In the genomic region with DNA sequence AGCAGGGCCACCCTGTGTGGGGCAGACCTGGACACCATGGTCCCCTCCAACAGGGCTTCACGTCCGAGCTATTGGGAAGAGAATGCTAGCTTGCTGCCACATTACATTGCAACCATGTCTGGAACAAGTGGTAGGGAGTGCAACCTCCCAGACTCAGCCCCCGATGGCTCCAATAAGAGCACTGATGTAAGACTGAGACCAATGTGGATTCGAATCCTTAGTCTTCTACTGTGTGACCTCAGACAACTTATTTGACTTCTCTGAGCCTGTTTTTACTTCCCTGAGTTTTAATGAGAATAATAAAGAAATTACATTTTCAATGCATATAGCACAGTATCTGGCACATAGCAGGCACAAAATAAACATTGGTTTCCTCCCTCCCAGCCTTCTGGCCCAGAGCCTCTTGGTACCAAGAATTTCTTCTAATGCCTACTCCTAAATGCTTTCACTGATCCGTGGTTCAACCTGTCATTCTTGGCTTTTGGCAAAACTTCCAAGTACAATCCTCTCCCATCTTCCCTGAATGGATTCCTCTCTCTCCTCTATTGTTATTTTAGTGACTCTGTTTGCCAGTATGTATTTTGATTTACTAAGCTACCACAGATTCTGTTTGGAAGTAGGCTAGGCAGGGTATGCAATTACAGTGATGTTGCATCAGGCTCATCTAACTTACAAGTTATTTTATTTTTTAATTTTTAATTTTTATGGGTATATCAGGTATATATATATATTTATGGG, we compare ENCODE assay signal across 1 cellular context.
TF ChIP-seq lines count a peak whose summit lies in the region.

No MANE protein-coding gene starts in this region.

TF ChIP-seq in K562, 482 proteins besides CTCF, POLR2A, EP300 and RAD21 (continued from another document):
- TF ChIP-seq, protein P1, sequence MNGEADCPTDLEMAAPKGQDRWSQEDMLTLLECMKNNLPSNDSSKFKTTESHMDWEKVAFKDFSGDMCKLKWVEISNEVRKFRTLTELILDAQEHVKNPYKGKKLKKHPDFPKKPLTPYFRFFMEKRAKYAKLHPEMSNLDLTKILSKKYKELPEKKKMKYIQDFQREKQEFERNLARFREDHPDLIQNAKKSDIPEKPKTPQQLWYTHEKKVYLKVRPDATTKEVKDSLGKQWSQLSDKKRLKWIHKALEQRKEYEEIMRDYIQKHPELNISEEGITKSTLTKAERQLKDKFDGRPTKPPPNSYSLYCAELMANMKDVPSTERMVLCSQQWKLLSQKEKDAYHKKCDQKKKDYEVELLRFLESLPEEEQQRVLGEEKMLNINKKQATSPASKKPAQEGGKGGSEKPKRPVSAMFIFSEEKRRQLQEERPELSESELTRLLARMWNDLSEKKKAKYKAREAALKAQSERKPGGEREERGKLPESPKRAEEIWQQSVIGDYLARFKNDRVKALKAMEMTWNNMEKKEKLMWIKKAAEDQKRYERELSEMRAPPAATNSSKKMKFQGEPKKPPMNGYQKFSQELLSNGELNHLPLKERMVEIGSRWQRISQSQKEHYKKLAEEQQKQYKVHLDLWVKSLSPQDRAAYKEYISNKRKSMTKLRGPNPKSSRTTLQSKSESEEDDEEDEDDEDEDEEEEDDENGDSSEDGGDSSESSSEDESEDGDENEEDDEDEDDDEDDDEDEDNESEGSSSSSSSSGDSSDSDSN (IDR thresholded peaks at IDR 0.05; ENCODE audit: borderline replicate concordance in 1 of 2, low read depth in 2 of 2, low read length in 2 of 2): no peak
- TF ChIP-seq, protein P2, sequence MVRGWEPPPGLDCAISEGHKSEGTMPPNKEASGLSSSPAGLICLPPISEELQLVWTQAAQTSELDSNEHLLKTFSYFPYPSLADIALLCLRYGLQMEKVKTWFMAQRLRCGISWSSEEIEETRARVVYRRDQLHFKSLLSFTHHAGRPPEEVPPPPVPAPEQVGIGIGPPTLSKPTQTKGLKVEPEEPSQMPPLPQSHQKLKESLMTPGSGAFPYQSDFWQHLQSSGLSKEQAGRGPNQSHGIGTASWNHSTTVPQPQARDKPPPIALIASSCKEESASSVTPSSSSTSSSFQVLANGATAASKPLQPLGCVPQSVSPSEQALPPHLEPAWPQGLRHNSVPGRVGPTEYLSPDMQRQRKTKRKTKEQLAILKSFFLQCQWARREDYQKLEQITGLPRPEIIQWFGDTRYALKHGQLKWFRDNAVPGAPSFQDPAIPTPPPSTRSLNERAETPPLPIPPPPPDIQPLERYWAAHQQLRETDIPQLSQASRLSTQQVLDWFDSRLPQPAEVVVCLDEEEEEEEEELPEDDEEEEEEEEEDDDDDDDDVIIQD (CRISPR knock-in tag; IDR thresholded peaks at IDR 0.05): no peak
- TF ChIP-seq, protein P3, sequence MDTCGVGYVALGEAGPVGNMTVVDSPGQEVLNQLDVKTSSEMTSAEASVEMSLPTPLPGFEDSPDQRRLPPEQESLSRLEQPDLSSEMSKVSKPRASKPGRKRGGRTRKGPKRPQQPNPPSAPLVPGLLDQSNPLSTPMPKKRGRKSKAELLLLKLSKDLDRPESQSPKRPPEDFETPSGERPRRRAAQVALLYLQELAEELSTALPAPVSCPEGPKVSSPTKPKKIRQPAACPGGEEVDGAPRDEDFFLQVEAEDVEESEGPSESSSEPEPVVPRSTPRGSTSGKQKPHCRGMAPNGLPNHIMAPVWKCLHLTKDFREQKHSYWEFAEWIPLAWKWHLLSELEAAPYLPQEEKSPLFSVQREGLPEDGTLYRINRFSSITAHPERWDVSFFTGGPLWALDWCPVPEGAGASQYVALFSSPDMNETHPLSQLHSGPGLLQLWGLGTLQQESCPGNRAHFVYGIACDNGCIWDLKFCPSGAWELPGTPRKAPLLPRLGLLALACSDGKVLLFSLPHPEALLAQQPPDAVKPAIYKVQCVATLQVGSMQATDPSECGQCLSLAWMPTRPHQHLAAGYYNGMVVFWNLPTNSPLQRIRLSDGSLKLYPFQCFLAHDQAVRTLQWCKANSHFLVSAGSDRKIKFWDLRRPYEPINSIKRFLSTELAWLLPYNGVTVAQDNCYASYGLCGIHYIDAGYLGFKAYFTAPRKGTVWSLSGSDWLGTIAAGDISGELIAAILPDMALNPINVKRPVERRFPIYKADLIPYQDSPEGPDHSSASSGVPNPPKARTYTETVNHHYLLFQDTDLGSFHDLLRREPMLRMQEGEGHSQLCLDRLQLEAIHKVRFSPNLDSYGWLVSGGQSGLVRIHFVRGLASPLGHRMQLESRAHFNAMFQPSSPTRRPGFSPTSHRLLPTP (IDR thresholded peaks at IDR 0.05; ENCODE audit: borderline replicate concordance, extremely low read depth, insufficient read length): no peak
- TF ChIP-seq, protein P4, sequence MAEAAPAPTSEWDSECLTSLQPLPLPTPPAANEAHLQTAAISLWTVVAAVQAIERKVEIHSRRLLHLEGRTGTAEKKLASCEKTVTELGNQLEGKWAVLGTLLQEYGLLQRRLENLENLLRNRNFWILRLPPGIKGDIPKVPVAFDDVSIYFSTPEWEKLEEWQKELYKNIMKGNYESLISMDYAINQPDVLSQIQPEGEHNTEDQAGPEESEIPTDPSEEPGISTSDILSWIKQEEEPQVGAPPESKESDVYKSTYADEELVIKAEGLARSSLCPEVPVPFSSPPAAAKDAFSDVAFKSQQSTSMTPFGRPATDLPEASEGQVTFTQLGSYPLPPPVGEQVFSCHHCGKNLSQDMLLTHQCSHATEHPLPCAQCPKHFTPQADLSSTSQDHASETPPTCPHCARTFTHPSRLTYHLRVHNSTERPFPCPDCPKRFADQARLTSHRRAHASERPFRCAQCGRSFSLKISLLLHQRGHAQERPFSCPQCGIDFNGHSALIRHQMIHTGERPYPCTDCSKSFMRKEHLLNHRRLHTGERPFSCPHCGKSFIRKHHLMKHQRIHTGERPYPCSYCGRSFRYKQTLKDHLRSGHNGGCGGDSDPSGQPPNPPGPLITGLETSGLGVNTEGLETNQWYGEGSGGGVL (CRISPR knock-in tag; IDR thresholded peaks at IDR 0.05): no peak
